8 cellular contexts compared by ENCODE assay signal in genomic region chr20:20083796-20084195, GRCh38. TPM values are rescaled to one million over a fixed set of nuclear protein-coding genes. Genes with fewer than 3 reads are reported as not detected.
DNase-seq lines count a peak whose midpoint lies in the region; ATAC-seq lines count a peak whose summit lies in the region.

No MANE protein-coding gene starts in this region.

- intact Hi-C loops in right cardiac atrium (cut with DNase I), result loop anchor here in 3 of 4 donors (2.0 to 5.0 kb wide), 2 partner anchors 153 to 154 kb away; no protein-coding TSS in a partner anchor

- no peak overlapping the region for H3K4me3 ChIP-seq in right cardiac atrium (ENCODE audit: low read length)

- H3K9me3 ChIP-seq in right cardiac atrium (ENCODE audit: control insufficient read depth, low read length), result no peaks in the 10 kb centered on the region

- peak overlapping the region; percentile 69 for H3K4me3 Mint-ChIP-seq in activated naive CD8-positive, alpha-beta T cell treated with anti-CD3 and anti-CD28 coated beads, Interleukin-2, amount 50 U/mL, for 24 hours
- peak overlapping the region; percentile 62 for H3K4me3 Mint-ChIP-seq in stimulated activated naive CD8-positive, alpha-beta T cell treated with anti-CD3 and anti-CD28 coated beads, Interleukin-15, Interleukin-2, amounts not matched to agents 100 ng/mL and 50 ng/mL, for 24 hours

- peaks cover 7% of the 10 kb centered on the region for H3K4me1 Mint-ChIP-seq in activated naive CD8-positive, alpha-beta T cell treated with anti-CD3 and anti-CD28 coated beads, Interleukin-2, amount 50 U/mL, for 24 hours
- H3K4me1 Mint-ChIP-seq in stimulated activated naive CD8-positive, alpha-beta T cell treated with anti-CD3 and anti-CD28 coated beads, Interleukin-15, Interleukin-2, amounts not matched to agents 100 ng/mL and 50 ng/mL, for 24 hours (ENCODE audit: low read depth), result peaks cover 8% of the 10 kb centered on the region

- WGBS in right cardiac atrium, result 3% methylated on average over 3 of the region's 3 CpGs

- DNase-seq in DMS114 treated with DMSO at 0.1 percent for 48 hours (lab: John Stamatoyannopoulos, UW; ENCODE audit: unreplicated experiment) (peak; percentile 55), NCI-H446 (lab: John Stamatoyannopoulos, UW) (peak; percentile 81 to 82), right cardiac atrium (no peak), islet precursor cell (no peak)
- no peak for DNase-seq in activated naive CD8-positive, alpha-beta T cell treated with anti-CD3 and anti-CD28 coated beads, Interleukin-2, amount 50 U/mL, for 24 hours

- peaks cover 10% of the 10 kb centered on the region for H3K27me3 Mint-ChIP-seq in activated naive CD8-positive, alpha-beta T cell treated with anti-CD3 and anti-CD28 coated beads, Interleukin-2, amount 50 U/mL, for 24 hours
- H3K27me3 Mint-ChIP-seq in stimulated activated naive CD8-positive, alpha-beta T cell treated with anti-CD3 and anti-CD28 coated beads, Interleukin-15, Interleukin-2, amounts not matched to agents 100 ng/mL and 50 ng/mL, for 24 hours, result peaks cover 16% of the 10 kb centered on the region

- no peaks in the 10 kb centered on the region for H3K9me3 Mint-ChIP-seq in activated naive CD8-positive, alpha-beta T cell treated with anti-CD3 and anti-CD28 coated beads, Interleukin-2, amount 50 U/mL, for 24 hours
- no peaks in the 10 kb centered on the region for H3K9me3 Mint-ChIP-seq in stimulated activated naive CD8-positive, alpha-beta T cell treated with anti-CD3 and anti-CD28 coated beads, Interleukin-15, Interleukin-2, amounts not matched to agents 100 ng/mL and 50 ng/mL, for 24 hours

- no peak overlapping the region for H3K27ac Mint-ChIP-seq in activated naive CD8-positive, alpha-beta T cell treated with anti-CD3 and anti-CD28 coated beads, Interleukin-2, amount 50 U/mL, for 24 hours
- H3K27ac Mint-ChIP-seq in stimulated activated naive CD8-positive, alpha-beta T cell treated with anti-CD3 and anti-CD28 coated beads, Interleukin-15, Interleukin-2, amounts not matched to agents 100 ng/mL and 50 ng/mL, for 24 hours, result no peak overlapping the region

- peak; percentile 61 for ATAC-seq in HG02938 (IDR thresholded peaks at IDR 0.05; ENCODE audit: unreplicated experiment)
- peak; percentile 54 for ATAC-seq in activated naive CD8-positive, alpha-beta T cell treated with anti-CD3 and anti-CD28 coated beads, Interleukin-2, amount 50 U/mL, for 24 hours
- peak; percentile 45 to 47 for ATAC-seq in right cardiac atrium
- ATAC-seq in HG03565 (IDR thresholded peaks at IDR 0.05; ENCODE audit: unreplicated experiment), result no peak

- no peaks in the 10 kb centered on the region for H3K4me1 ChIP-seq in right cardiac atrium (ENCODE audit: control insufficient read depth, insufficient read depth, low read length)

- H3K27ac ChIP-seq in right cardiac atrium (ENCODE audit: low read length), result no peak overlapping the region

- no peaks in the 10 kb centered on the region for H3K36me3 Mint-ChIP-seq in activated naive CD8-positive, alpha-beta T cell treated with anti-CD3 and anti-CD28 coated beads, Interleukin-2, amount 50 U/mL, for 24 hours (ENCODE audit: low read depth)
- no peaks in the 10 kb centered on the region for H3K36me3 Mint-ChIP-seq in stimulated activated naive CD8-positive, alpha-beta T cell treated with anti-CD3 and anti-CD28 coated beads, Interleukin-15, Interleukin-2, amounts not matched to agents 100 ng/mL and 50 ng/mL, for 24 hours (ENCODE audit: low read depth)

- H3K27me3 ChIP-seq in right cardiac atrium (ENCODE audit: control insufficient read depth, insufficient read depth), result no peaks in the 10 kb centered on the region

RNA-seq across cellular contexts. Expression of gene CFAP61, which starts 31.5 kb away (rescaled TPM):
- total RNA-seq in right cardiac atrium, result 1 to 10 TPM in 1 of 4 donors, under 1 TPM in 2, not detected in 1; 0.74 to 2.4 (median 0.75) TPM
- polyA plus RNA-seq in right cardiac atrium, result 0.11 TPM

RNA-seq across cellular contexts. Expression of gene CRNKL1, which starts 31.5 kb away (rescaled TPM):
- total RNA-seq in right cardiac atrium, result 10 to 100 TPM; 15.6 to 17.6 (median 16.0) TPM
- 10.9 TPM for polyA plus RNA-seq in right cardiac atrium

Comparison
In these comparisons a context has a peak if more than half of its experiments do, and no peak if none do; other contexts are left out.
1. DNase-seq: peak in DMS114 treated with DMSO at 0.1 percent for 48 hours (single experiment) and NCI-H446 (2 of 2); none in activated naive CD8-positive, alpha-beta T cell treated with anti-CD3 and anti-CD28 coated beads, Interleukin-2, amount 50 U/mL, for 24 hours (single experiment), right cardiac atrium (0 of 3) and islet precursor cell (single experiment).